10 cellular contexts compared by ENCODE assay signal in genomic region chr4:15233626-15234025, GRCh38.
DNase-seq lines count a peak whose midpoint lies in the region; ATAC-seq, FAIRE-seq and TF ChIP-seq lines count a peak whose summit lies in the region.
"Had no signal": no experiment of that assay in that cellular context is flagged by ENCODE, and none has a peak within 500 bp of the region (broad histone marks: within the 10 kb centered on the region; RNA-seq: fewer than 3 reads in every experiment).

No MANE protein-coding gene starts in this region.

- H3K27me3 ChIP-seq in ACC112 (ENCODE audit: insufficient read depth, low read length) = no peaks in the 10 kb centered on the region

- H3K36me3 ChIP-seq in ACC112 (ENCODE audit: insufficient read depth, low read length) = no peaks in the 10 kb centered on the region

- intact Hi-C loops in activated B cell treated with CpG ODN at 0.5 μM for 24 hours (cut with micrococcal nuclease) = no loop called here

- peak overlapping the region; percentile 91 for H3K27ac ChIP-seq in ACC112 (ENCODE audit: low read depth, low read length)

- H3K4me1 ChIP-seq in ACC112 (ENCODE audit: control insufficient read depth, insufficient read depth, low read length, unreplicated experiment) = peaks cover 39% of the 10 kb centered on the region

- peaks cover 21% of the 10 kb centered on the region for H3K4me1 Mint-ChIP-seq in activated B cell treated with CpG ODN at 0.5 μM for 24 hours
- H3K4me1 Mint-ChIP-seq in memory B cell = peaks cover 10% of the 10 kb centered on the region

- ATAC-seq in activated B cell treated with CpG ODN at 0.5 μM for 24 hours (ENCODE audit: low read depth) = no peak
- no peak for ATAC-seq in memory B cell (ENCODE audit: low read depth)
- no peak for ATAC-seq in HG03139 (IDR thresholded peaks at IDR 0.05; ENCODE audit: unreplicated experiment)
- ATAC-seq in HG02763 (IDR thresholded peaks at IDR 0.05; ENCODE audit: unreplicated experiment) = no peak

- no peak for TF ChIP-seq CTCF in activated B cell treated with CpG ODN at 0.5 μM for 24 hours (IDR thresholded peaks at IDR 0.05)

- CTCF ChIA-PET in activated B cell treated with CpG ODN at 0.5 μM for 24 hours (lab: Charles Lee) = interaction anchor here (0.9 to 11.2 kb wide), 5 partner anchors 10 to 418 kb away, joined by 3 to 92 read pairs (median 5); no protein-coding TSS in a partner anchor

- H3K27me3 Mint-ChIP-seq in activated B cell treated with CpG ODN at 0.5 μM for 24 hours (peaks cover 2% of the 10 kb centered on the region), memory B cell (no peaks in the 10 kb centered on the region)

- H3K27ac Mint-ChIP-seq in activated B cell treated with CpG ODN at 0.5 μM for 24 hours = peak overlapping the region; percentile 42
- no peak overlapping the region for H3K27ac Mint-ChIP-seq in memory B cell

- no peaks in the 10 kb centered on the region for H3K79me2 ChIP-seq in ACC112 (ENCODE audit: control insufficient read depth, insufficient read depth, low read length, unreplicated experiment)

- H3K9me3 Mint-ChIP-seq in activated B cell treated with CpG ODN at 0.5 μM for 24 hours (no peaks in the 10 kb centered on the region), memory B cell (no peaks in the 10 kb centered on the region)

- H3K36me3 Mint-ChIP-seq in activated B cell treated with CpG ODN at 0.5 μM for 24 hours (ENCODE audit: low read depth) = no peaks in the 10 kb centered on the region
- no peaks in the 10 kb centered on the region for H3K36me3 Mint-ChIP-seq in memory B cell

- FAIRE-seq in GM19239 (lab: Jason Lieb, UNC) = peak; percentile 11
- FAIRE-seq: H1, kidney had no signal

- no peak overlapping the region for H3K4me3 ChIP-seq in ACC112 (ENCODE audit: low read depth, low read length)

- DNase-seq in GM19239 (ENCODE audit: insufficient read length, low spot score) (no peak), activated B cell treated with CpG ODN at 0.5 μM for 24 hours (no peak), memory B cell (ENCODE audit: low spot score in 2 of 2) (no peak), Kasumi-1 (lab: John Stamatoyannopoulos, UW) (no peak), DMS53 (lab: John Stamatoyannopoulos, UW) (no peak)
- DNase-seq: kidney had no signal

- POLR2A ChIA-PET in activated B cell treated with CpG ODN at 0.5 μM for 24 hours (lab: Charles Lee) = no interaction called here

- H2AFZ ChIP-seq in ACC112 (ENCODE audit: low read length, unreplicated experiment) = peak overlapping the region; percentile 86

- peak overlapping the region; percentile 28 for H3K4me3 Mint-ChIP-seq in activated B cell treated with CpG ODN at 0.5 μM for 24 hours
- peak overlapping the region; percentile 27 for H3K4me3 Mint-ChIP-seq in memory B cell
